ENCODE assay signal across 12 cellular contexts in the genomic region with DNA sequence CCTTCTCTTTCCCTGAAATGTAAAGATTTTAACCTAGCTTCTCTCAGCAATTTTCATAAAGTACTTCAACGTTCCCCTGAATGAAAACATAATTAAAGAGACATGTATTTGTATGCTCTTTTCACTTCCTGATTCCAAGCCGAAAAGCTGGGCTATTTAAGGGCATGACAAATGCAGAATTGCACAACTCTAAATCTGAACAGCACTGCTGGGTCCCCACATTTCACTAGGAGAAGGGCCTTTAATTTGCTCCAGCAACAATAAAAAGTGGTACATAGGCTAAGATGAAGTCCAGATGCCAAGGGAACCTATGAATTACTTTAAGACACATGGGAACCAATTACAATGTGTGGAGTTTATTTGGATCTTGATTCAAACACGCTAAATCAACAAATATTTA. TPM values are rescaled to one million over a fixed set of nuclear protein-coding genes. Genes with fewer than 3 reads are reported as not detected.
DNase-seq lines count a peak whose midpoint lies in the region; ATAC-seq and TF ChIP-seq lines count a peak whose summit lies in the region.
"Had no signal": no experiment of that assay in that cellular context is flagged by ENCODE, and none has a peak within 500 bp of the region (broad histone marks: within the 10 kb centered on the region; RNA-seq: fewer than 3 reads in every experiment).

No MANE protein-coding gene starts in this region.

- peak overlapping the region; percentile 68 to 76; a peak in 2 of 4 replicates for H4K8ac ChIP-seq in IMR-90 (ENCODE audit: low read depth in 2 of 2, low read length in 2 of 2)

- peak; percentile 74 for DNase-seq in EH (ENCODE audit: low read depth)
- peak; percentile 53 for DNase-seq in IMR-90
- DNase-seq in choroid plexus epithelial cell (ENCODE audit: low read depth), result peak; percentile 78
- no peak for DNase-seq in naive thymus-derived CD4-positive, alpha-beta T cell
- DNase-seq in stimulated activated naive CD4-positive, alpha-beta T cell treated with Interleukin-2 at 50 U/mL for 16 hours (lab: John Stamatoyannopoulos, UW), result no peak
- no peak for DNase-seq in activated CD8-positive, alpha-beta T cell treated with anti-CD3 and anti-CD28 coated beads, Interleukin-2, amount 10 ng/mL, durations not matched to agents 7 days and 5 days
- DNase-seq: DMS 273 treated with DMSO at 0.1 percent for 48 hours, KG1, NCI-H524, T1000 had no signal

- H3K4me3 ChIP-seq in IMR-90 (ENCODE audit: insufficient read depth, low read depth, low read length), result no peak overlapping the region
- no peak overlapping the region for H3K4me3 ChIP-seq in choroid plexus epithelial cell (ENCODE audit: low read depth, low read length)
- H3K4me3 ChIP-seq in naive thymus-derived CD4-positive, alpha-beta T cell (ENCODE audit: low read length), result no peak overlapping the region

- no peak overlapping the region for H4K91ac ChIP-seq in IMR-90 (ENCODE audit: insufficient read depth, low read depth, low read length)

- H3K27ac Mint-ChIP-seq in naive thymus-derived CD4-positive, alpha-beta T cell, result no peak overlapping the region
- no peak overlapping the region for H3K27ac Mint-ChIP-seq in activated CD8-positive, alpha-beta T cell treated with anti-CD3 and anti-CD28 coated beads, Interleukin-2, amount 10 ng/mL, durations not matched to agents 7 days and 5 days

- peaks cover 0 to 10% (median 2%) of the 10 kb centered on the region in 11 donors for H3K9me3 Mint-ChIP-seq in naive thymus-derived CD4-positive, alpha-beta T cell
- H3K9me3 Mint-ChIP-seq in activated CD8-positive, alpha-beta T cell treated with anti-CD3 and anti-CD28 coated beads, Interleukin-2, amount 10 ng/mL, durations not matched to agents 7 days and 5 days (ENCODE audit: insufficient read depth), result no peaks in the 10 kb centered on the region

- POLR2A ChIA-PET in IMR-90 (lab: Charles Lee; ENCODE audit: unreplicated experiment), result no interaction called here
- POLR2A ChIA-PET in naive thymus-derived CD4-positive, alpha-beta T cell (lab: Charles Lee), result no interaction called here
- POLR2A ChIA-PET in activated CD8-positive, alpha-beta T cell treated with anti-CD3 and anti-CD28 coated beads, Interleukin-2, amount 10 ng/mL, durations not matched to agents 7 days and 5 days (lab: Charles Lee), result no interaction called here

- BruUV-seq in IMR-90 (replicated peaks; lab: Mats Ljungman, UMichigan), result no TSS peak

- TF ChIP-seq RAD21 in IMR-90 (IDR thresholded peaks at IDR 0.05; ENCODE audit: low read length), result no peak

- H4K5ac ChIP-seq in IMR-90 (ENCODE audit: low read depth, low read length), result peak overlapping the region; percentile 64; the same call in 1 of the 2 replicates

- no peak overlapping the region for H2BK20ac ChIP-seq in IMR-90 (ENCODE audit: low read depth, low read length)

- H3K4me1 Mint-ChIP-seq in naive thymus-derived CD4-positive, alpha-beta T cell, result peaks cover 5 to 24% (median 19%) of the 10 kb centered on the region in 7 donors
- peaks cover 18% of the 10 kb centered on the region for H3K4me1 Mint-ChIP-seq in activated CD8-positive, alpha-beta T cell treated with anti-CD3 and anti-CD28 coated beads, Interleukin-2, amount 10 ng/mL, durations not matched to agents 7 days and 5 days (ENCODE audit: low read depth)

- H3K23ac ChIP-seq in IMR-90 (ENCODE audit: low read depth, low read length), result no peak overlapping the region

- H4K20me1 ChIP-seq in IMR-90 (ENCODE audit: insufficient read depth, low read length), result no peaks in the 10 kb centered on the region

- H2AFZ ChIP-seq in IMR-90 (replicated peaks; ENCODE audit: low read length, poor library complexity), result no peak overlapping the region

- peaks cover 3% of the 10 kb centered on the region for H3K4me1 ChIP-seq in IMR-90 (ENCODE audit: control insufficient read depth, insufficient read depth, low read length)
- no peaks in the 10 kb centered on the region for H3K4me1 ChIP-seq in naive thymus-derived CD4-positive, alpha-beta T cell (ENCODE audit: control insufficient read depth in 2 of 2, insufficient read depth in 2 of 2, low read length in 2 of 2)

- H2BK15ac ChIP-seq in IMR-90 (ENCODE audit: low read depth, low read length), result 0 out of 3 replicates have a peak overlapping the region, but pooled peaks have one; percentile 25

- H3K4me2 ChIP-seq in IMR-90 (ENCODE audit: low read depth, low read length), result peak overlapping the region; percentile 36

- CTCF ChIA-PET in IMR-90 (lab: Yijun Ruan, JAX), result no interaction called here
- CTCF ChIA-PET in naive thymus-derived CD4-positive, alpha-beta T cell (lab: Charles Lee), result interaction anchor here (0.6 kb wide), 1 partner anchor 866 kb away, joined by 3 read pairs; no protein-coding TSS in a partner anchor
- CTCF ChIA-PET in activated CD8-positive, alpha-beta T cell treated with anti-CD3 and anti-CD28 coated beads, Interleukin-2, amount 10 ng/mL, durations not matched to agents 7 days and 5 days (lab: Charles Lee), result no interaction called here

- no peaks in the 10 kb centered on the region for H3K9me3 ChIP-seq in IMR-90 (ENCODE audit: control insufficient read depth, insufficient read depth, low read length)
- H3K9me3 ChIP-seq in naive thymus-derived CD4-positive, alpha-beta T cell (ENCODE audit: control insufficient read depth in 2 of 3, low read length in 3 of 3), result no peaks in the 10 kb centered on the region

- TF ChIP-seq POLR2A in IMR-90 (IDR thresholded peaks at IDR 0.05; ENCODE audit: low read depth, low read length), result no peak

- intact Hi-C loops in IMR-90 (cut with micrococcal nuclease), result no loop called here
- intact Hi-C loops in naive thymus-derived CD4-positive, alpha-beta T cell (cut with micrococcal nuclease), result no loop called here

- no peak for TF ChIP-seq CTCF in IMR-90 (conservative IDR thresholded peaks at IDR 0.05; ENCODE audit: low read depth, low read length)
- no peak for TF ChIP-seq CTCF in choroid plexus epithelial cell (conservative IDR thresholded peaks at IDR 0.05; ENCODE audit: low read depth, low read length)

- H2AK5ac ChIP-seq in IMR-90 (ENCODE audit: low read depth, low read length), result no peak overlapping the region

- H3K4me3 Mint-ChIP-seq in naive thymus-derived CD4-positive, alpha-beta T cell, result peak overlapping the region in 3 of 10 donors; percentile 37 to 69 (median 43)
- no peak overlapping the region for H3K4me3 Mint-ChIP-seq in activated CD8-positive, alpha-beta T cell treated with anti-CD3 and anti-CD28 coated beads, Interleukin-2, amount 10 ng/mL, durations not matched to agents 7 days and 5 days

- no peaks in the 10 kb centered on the region for H3K36me3 ChIP-seq in IMR-90 (ENCODE audit: control insufficient read depth, insufficient read depth, low read length)
- H3K36me3 ChIP-seq in naive thymus-derived CD4-positive, alpha-beta T cell (ENCODE audit: control insufficient read depth in 2 of 3, insufficient read depth in 3 of 3, low read length in 3 of 3), result no peaks in the 10 kb centered on the region

- peaks cover 3% of the 10 kb centered on the region; the same call in 1 of the 2 replicates for H3K9me1 ChIP-seq in IMR-90 (ENCODE audit: insufficient read depth, low read length)

- H2AK9ac ChIP-seq in IMR-90 (replicated peaks; ENCODE audit: low read depth, low read length, poor library complexity), result no peak overlapping the region

- H3K56ac ChIP-seq in IMR-90 (ENCODE audit: extremely low read depth, insufficient read depth, low read length), result no peak overlapping the region

- H3K9ac ChIP-seq in IMR-90 (ENCODE audit: low read depth, low read length), result no peak overlapping the region

- no CpG with 5 or more reads among the region's 3 CpGs for WGBS in IMR-90 (ENCODE audit: extremely low coverage in 2 of 2, insufficient read length in 1 of 2), 2 experiments

- in situ Hi-C loops in IMR-90 (cut with MboI; ENCODE audit: low sequenced_read_pairs), result no loop called here

- 0 out of 2 replicates have a peak overlapping the region, but pooled peaks have one; percentile 79 for H3K18ac ChIP-seq in IMR-90 (ENCODE audit: low read depth, low read length)

- peak overlapping the region; percentile 29 for H2BK5ac ChIP-seq in IMR-90 (ENCODE audit: low read depth, low read length, poor library complexity, severe bottlenecking)

- H3K27me3 ChIP-seq in IMR-90 (ENCODE audit: control insufficient read depth, insufficient read depth, low read length), result no peaks in the 10 kb centered on the region
- H3K27me3 ChIP-seq in naive thymus-derived CD4-positive, alpha-beta T cell (ENCODE audit: control insufficient read depth in 2 of 2, insufficient read depth in 2 of 2, low read length in 2 of 2), result no peaks in the 10 kb centered on the region

- peaks cover 8 to 19% (median 16%) of the 10 kb centered on the region in 5 donors for H3K36me3 Mint-ChIP-seq in naive thymus-derived CD4-positive, alpha-beta T cell
- H3K36me3 Mint-ChIP-seq in activated CD8-positive, alpha-beta T cell treated with anti-CD3 and anti-CD28 coated beads, Interleukin-2, amount 10 ng/mL, durations not matched to agents 7 days and 5 days (ENCODE audit: low read depth), result peaks cover 12% of the 10 kb centered on the region

- no peak overlapping the region for H3K14ac ChIP-seq in IMR-90 (replicated peaks; ENCODE audit: low read depth, low read length)

- H2BK120ac ChIP-seq in IMR-90 (ENCODE audit: low read depth, low read length), result no peak overlapping the region

- H3K79me1 ChIP-seq in IMR-90 (ENCODE audit: low read depth in 1 of 2, low read length in 2 of 2), result no peaks in the 10 kb centered on the region

- no peak overlapping the region for H3K4ac ChIP-seq in IMR-90 (ENCODE audit: low read depth, low read length)

- H3K27me3 Mint-ChIP-seq in naive thymus-derived CD4-positive, alpha-beta T cell, result peaks cover 28 to 43% (median 33%) of the 10 kb centered on the region in 5 donors
- peaks cover 24% of the 10 kb centered on the region for H3K27me3 Mint-ChIP-seq in activated CD8-positive, alpha-beta T cell treated with anti-CD3 and anti-CD28 coated beads, Interleukin-2, amount 10 ng/mL, durations not matched to agents 7 days and 5 days (ENCODE audit: low read depth)

- dilution Hi-C loops in IMR-90 (cut with HindIII; ENCODE audit: low sequenced_read_pairs, unreplicated experiment), result no loop called here

- peak; percentile 58 for ATAC-seq in IMR-90 (ENCODE audit: low read depth)
- peak; percentile 41 for ATAC-seq in naive thymus-derived CD4-positive, alpha-beta T cell
- no peak for ATAC-seq in GM18867 (IDR thresholded peaks at IDR 0.05; ENCODE audit: unreplicated experiment)
- ATAC-seq in HG03521 (IDR thresholded peaks at IDR 0.05; ENCODE audit: unreplicated experiment), result no peak
- no peak for ATAC-seq in activated CD8-positive, alpha-beta T cell treated with anti-CD3 and anti-CD28 coated beads, Interleukin-2, amount 10 ng/mL, durations not matched to agents 7 days and 5 days

- H3K27ac ChIP-seq in IMR-90 (ENCODE audit: insufficient read depth, low read length), result no peak overlapping the region
- H3K27ac ChIP-seq in naive thymus-derived CD4-positive, alpha-beta T cell (ENCODE audit: low read depth, low read length), result no peak overlapping the region

RNA-seq across cellular contexts. Expression of a gene that starts 42.0 kb away (rescaled TPM):
- total RNA-seq in IMR-90 (2012; rRNA removed), result 1.9 and 2.2 TPM in 2 replicates
- polyA plus RNA-seq in IMR-90 (2012; rRNA removed), result 0.83 and 0.94 TPM in 2 replicates
- polyA plus RNA-seq in IMR-90 (2012; cell fraction: cytosol; rRNA removed), result 0.36 and 0.60 TPM in 2 replicates
- polyA plus RNA-seq in IMR-90 (2012; cell fraction: nucleus; rRNA removed; ENCODE audit: low replicate concordance), result 0.44 and 0.97 TPM in 2 replicates
- total RNA-seq in naive thymus-derived CD4-positive, alpha-beta T cell, result 1 to 10 TPM in 4 of 5 experiments, under 1 TPM in 1; 0.71 to 3.6 (median 3.1) TPM
- 1 to 10 TPM in 1 of 2 donors, under 1 TPM in 1; 0.76 to 1.2 TPM for polyA plus RNA-seq in naive thymus-derived CD4-positive, alpha-beta T cell
- total RNA-seq in activated CD8-positive, alpha-beta T cell treated with anti-CD3 and anti-CD28 coated beads, Interleukin-2, amount 10 ng/mL, durations not matched to agents 7 days and 5 days, result 1 to 10 TPM; 2.1 to 2.4 TPM

Comparison
In these comparisons a context has a peak if more than half of its experiments do, and no peak if none do; other contexts are left out.
1. DNase-seq: peak in EH (single experiment), IMR-90 (single experiment) and choroid plexus epithelial cell (single experiment); none in naive thymus-derived CD4-positive, alpha-beta T cell (0 of 9), stimulated activated naive CD4-positive, alpha-beta T cell treated with Interleukin-2 at 50 U/mL for 16 hours (single experiment) and activated CD8-positive, alpha-beta T cell treated with anti-CD3 and anti-CD28 coated beads, Interleukin-2, amount 10 ng/mL, durations not matched to agents 7 days and 5 days (single experiment).
2. ATAC-seq: peak in IMR-90 (single experiment) and naive thymus-derived CD4-positive, alpha-beta T cell (single experiment); none in GM18867 (single experiment), HG03521 (single experiment) and activated CD8-positive, alpha-beta T cell treated with anti-CD3 and anti-CD28 coated beads, Interleukin-2, amount 10 ng/mL, durations not matched to agents 7 days and 5 days (single experiment).